In the genomic region with DNA sequence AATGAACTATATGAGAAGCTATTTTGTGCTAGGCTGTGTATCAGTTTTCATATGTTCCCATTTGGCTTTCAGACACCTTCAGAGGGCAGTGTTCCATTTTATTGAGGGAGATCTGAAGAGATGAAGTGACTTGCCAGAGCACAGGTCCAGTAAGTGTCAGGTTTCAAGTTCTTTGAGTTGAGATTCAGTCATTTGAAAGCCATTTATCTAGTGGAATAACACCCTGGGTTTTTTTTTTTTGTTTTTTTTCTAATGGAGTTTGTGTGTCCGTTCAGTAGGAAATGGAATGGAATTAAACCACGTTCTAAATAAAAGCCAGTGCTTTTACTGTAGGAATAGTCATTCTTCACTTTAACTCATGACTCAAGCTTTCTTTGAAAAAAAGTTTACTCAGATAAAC, we compare ENCODE assay signal across 10 cellular contexts.
A peak's percentile ranks its signal among the peaks of the same experiment; 100 is the strongest.
DNase-seq lines count a peak whose midpoint lies in the region; ATAC-seq and TF ChIP-seq lines count a peak whose summit lies in the region.
"Had no signal": no experiment of that assay in that cellular context is flagged by ENCODE, and none has a peak within 500 bp of the region (broad histone marks: within the 10 kb centered on the region; RNA-seq: fewer than 3 reads in every experiment).

No MANE protein-coding gene starts in this region.

- no peak overlapping the region for H4K8ac ChIP-seq in mesendoderm (ENCODE audit: low read depth, low read length)

- no peak overlapping the region for H3K18ac ChIP-seq in mesendoderm (ENCODE audit: low read length)

- no peaks in the 10 kb centered on the region for H4K20me1 ChIP-seq in GM23338 (replicated peaks; ENCODE audit: insufficient read depth)

- H3K9ac ChIP-seq in mesendoderm (ENCODE audit: low read length): no peak overlapping the region

- H3K36me3 ChIP-seq in GM23338 (ENCODE audit: insufficient read depth): no peaks in the 10 kb centered on the region
- no peaks in the 10 kb centered on the region for H3K36me3 ChIP-seq in mesendoderm (ENCODE audit: control insufficient read depth, insufficient read depth, low read length)

- no peak overlapping the region for H3K23ac ChIP-seq in mesendoderm (ENCODE audit: low read length)

- H3K56ac ChIP-seq in mesendoderm (ENCODE audit: low read length): no peak overlapping the region

- no peak overlapping the region for H3K4me3 ChIP-seq in GM23338
- H3K4me3 ChIP-seq in mesendoderm (ENCODE audit: low read length): no peak overlapping the region

- ATAC-seq in GM23338: no peak; the same call in 2 of the 3 replicates
- no peak for ATAC-seq in GM21515 (IDR thresholded peaks at IDR 0.05; ENCODE audit: unreplicated experiment)

- H3F3A ChIP-seq in GM23338 (replicated peaks; ENCODE audit: low read depth): no peaks in the 10 kb centered on the region

- H2AFZ ChIP-seq in GM23338: no peak overlapping the region

- H2BK5ac ChIP-seq in mesendoderm (ENCODE audit: low read length): no peak overlapping the region

- no peak overlapping the region for H2AK5ac ChIP-seq in mesendoderm (ENCODE audit: low read length)

- intact Hi-C loops in activated T-helper 1 cell treated with anti-CD3 and anti-CD28 coated beads, Interleukin-12 subunit alpha, Interleukin-12 subunit beta, Interleukin-2, Interleukin-4 antibody, amounts not matched to agents 30 ng/mL and 10 ng/mL and 1 ng/mL, durations not matched to agents 14 hours and 24 hours and 36 hours (cut with micrococcal nuclease): no loop called here

- peaks cover 11% of the 10 kb centered on the region; the same call in 1 of the 2 replicates for H3K9me2 ChIP-seq in GM23338 (ENCODE audit: insufficient read depth)

- peak in 1 of 2 experiments; percentile 40; a peak in 2 of 4 replicates for TF ChIP-seq CTCF in GM23338 (conservative IDR thresholded peaks at IDR 0.05; ENCODE audit: low read depth in 2 of 2)
- TF ChIP-seq CTCF in chondrocyte (IDR thresholded peaks at IDR 0.05): peak; percentile 52

- no CpG with 5 or more reads among the region's 2 CpGs for WGBS in mesendoderm (ENCODE audit: extremely low coverage, insufficient coverage, low lambda C conversion rate)

- H3K79me2 ChIP-seq in GM23338 (replicated peaks; ENCODE audit: insufficient read depth): no peaks in the 10 kb centered on the region
- H3K79me2 ChIP-seq in mesendoderm (ENCODE audit: control insufficient read depth, insufficient read depth, low read length): no peaks in the 10 kb centered on the region

- no peak overlapping the region for H3K27ac Mint-ChIP-seq in GM23338
- no peak overlapping the region for H3K27ac Mint-ChIP-seq in chondrocyte (ENCODE audit: unreplicated experiment)
- no peak overlapping the region for H3K27ac Mint-ChIP-seq in activated T-helper 1 cell treated with anti-CD3 and anti-CD28 coated beads, Interleukin-12 subunit alpha, Interleukin-12 subunit beta, Interleukin-2, Interleukin-4 antibody, amounts not matched to agents 30 ng/mL and 10 ng/mL and 1 ng/mL, durations not matched to agents 14 hours and 24 hours and 36 hours

- H2BK15ac ChIP-seq in mesendoderm (replicated peaks; ENCODE audit: low read depth): no peak overlapping the region

- H3K4me1 Mint-ChIP-seq in GM23338 (peaks cover 3% of the 10 kb centered on the region), chondrocyte (ENCODE audit: low read depth) (peaks cover 16% of the 10 kb centered on the region)
- H3K4me1 Mint-ChIP-seq in activated T-helper 1 cell treated with anti-CD3 and anti-CD28 coated beads, Interleukin-12 subunit alpha, Interleukin-12 subunit beta, Interleukin-2, Interleukin-4 antibody, amounts not matched to agents 30 ng/mL and 10 ng/mL and 1 ng/mL, durations not matched to agents 14 hours and 24 hours and 36 hours (ENCODE audit: low read depth): no peaks in the 10 kb centered on the region

- H4K5ac ChIP-seq in mesendoderm (ENCODE audit: low read length): no peak overlapping the region

- H3K9me3 Mint-ChIP-seq in GM23338 (no peaks in the 10 kb centered on the region), chondrocyte (ENCODE audit: low read depth) (no peaks in the 10 kb centered on the region)
- no peaks in the 10 kb centered on the region for H3K9me3 Mint-ChIP-seq in activated T-helper 1 cell treated with anti-CD3 and anti-CD28 coated beads, Interleukin-12 subunit alpha, Interleukin-12 subunit beta, Interleukin-2, Interleukin-4 antibody, amounts not matched to agents 30 ng/mL and 10 ng/mL and 1 ng/mL, durations not matched to agents 14 hours and 24 hours and 36 hours

- H3K36me3 Mint-ChIP-seq in GM23338 (ENCODE audit: low read depth): no peaks in the 10 kb centered on the region
- no peaks in the 10 kb centered on the region for H3K36me3 Mint-ChIP-seq in chondrocyte (ENCODE audit: low read depth)
- no peaks in the 10 kb centered on the region for H3K36me3 Mint-ChIP-seq in activated T-helper 1 cell treated with anti-CD3 and anti-CD28 coated beads, Interleukin-12 subunit alpha, Interleukin-12 subunit beta, Interleukin-2, Interleukin-4 antibody, amounts not matched to agents 30 ng/mL and 10 ng/mL and 1 ng/mL, durations not matched to agents 14 hours and 24 hours and 36 hours (ENCODE audit: low read depth)

- no peak overlapping the region for H3K4ac ChIP-seq in mesendoderm (ENCODE audit: low read depth, low read length)

- H3K4me3 Mint-ChIP-seq in GM23338 (no peak overlapping the region), chondrocyte (ENCODE audit: unreplicated experiment) (no peak overlapping the region)
- no peak overlapping the region for H3K4me3 Mint-ChIP-seq in activated T-helper 1 cell treated with anti-CD3 and anti-CD28 coated beads, Interleukin-12 subunit alpha, Interleukin-12 subunit beta, Interleukin-2, Interleukin-4 antibody, amounts not matched to agents 30 ng/mL and 10 ng/mL and 1 ng/mL, durations not matched to agents 14 hours and 24 hours and 36 hours

- DNase-seq in GM23338 (ENCODE audit: low spot score) (peak; percentile 34), NCI-H2196 treated with DMSO at 0.1 percent for 48 hours (lab: John Stamatoyannopoulos, UW; ENCODE audit: unreplicated experiment) (peak; percentile 77), chondrocyte (ENCODE audit: low spot score) (no peak), pons (ENCODE audit: low spot score) (peak; percentile 15), mesendoderm (no peak)
- no peak for DNase-seq in activated T-helper 1 cell treated with anti-CD3 and anti-CD28 coated beads, Interleukin-12 subunit alpha, Interleukin-12 subunit beta, Interleukin-2, Interleukin-4 antibody, amounts not matched to agents 30 ng/mL and 10 ng/mL and 1 ng/mL, durations not matched to agents 14 hours and 24 hours and 36 hours (ENCODE audit: low spot score)
- no peak for DNase-seq in activated T-cell treated with anti-CD3 and anti-CD28 coated beads, Interleukin-2, amount 50 U/mL, for 1 hour
- DNase-seq: activated gamma-delta T cell, posterior cingulate gyrus had no signal

- H3K27me3 ChIP-seq in GM23338 (ENCODE audit: insufficient read depth) (no peaks in the 10 kb centered on the region), mesendoderm (ENCODE audit: insufficient read depth, low read length, poor library complexity) (no peaks in the 10 kb centered on the region)

- H3K4me2 ChIP-seq in GM23338 (no peak overlapping the region), mesendoderm (ENCODE audit: low read length) (no peak overlapping the region)

- no peaks in the 10 kb centered on the region for H3K27me3 Mint-ChIP-seq in GM23338 (ENCODE audit: insufficient read depth, low read depth, poor library complexity)
- H3K27me3 Mint-ChIP-seq in chondrocyte (ENCODE audit: low read depth): no peaks in the 10 kb centered on the region
- H3K27me3 Mint-ChIP-seq in activated T-helper 1 cell treated with anti-CD3 and anti-CD28 coated beads, Interleukin-12 subunit alpha, Interleukin-12 subunit beta, Interleukin-2, Interleukin-4 antibody, amounts not matched to agents 30 ng/mL and 10 ng/mL and 1 ng/mL, durations not matched to agents 14 hours and 24 hours and 36 hours (ENCODE audit: insufficient read depth): no peaks in the 10 kb centered on the region

- H3K27ac ChIP-seq in GM23338 (ENCODE audit: low read depth) (no peak overlapping the region), mesendoderm (ENCODE audit: low read depth, low read length) (no peak overlapping the region)

- H3K4me1 ChIP-seq in GM23338 (ENCODE audit: insufficient read depth): no peaks in the 10 kb centered on the region
- H3K4me1 ChIP-seq in mesendoderm (ENCODE audit: control insufficient read depth, low read depth, low read length): no peaks in the 10 kb centered on the region

- no peaks in the 10 kb centered on the region for H3K79me1 ChIP-seq in mesendoderm (ENCODE audit: low read length)

- no peak overlapping the region for H2BK120ac ChIP-seq in mesendoderm (ENCODE audit: low read depth, low read length)

TF ChIP-seq in GM23338, 12 proteins besides CTCF, POLR2A, EP300 and RAD21 (continues in another document):
- TF ChIP-seq ZNF114 (CRISPR knock-in tag; IDR thresholded peaks at IDR 0.05) (no peak), EZH2 (IDR thresholded peaks at IDR 0.05; ENCODE audit: low read depth, unreplicated experiment) (no peak), STAT1 (IDR thresholded peaks at IDR 0.05; ENCODE audit: unreplicated experiment) (no peak), JUNB (IDR thresholded peaks at IDR 0.05; ENCODE audit: unreplicated experiment) (no peak), EZH2phosphoT487 (IDR thresholded peaks at IDR 0.05; ENCODE audit: unreplicated experiment) (no peak), POLR2AphosphoS5 (IDR thresholded peaks at IDR 0.05; ENCODE audit: low read depth) (no peak), CREB1 (CRISPR knock-in tag; IDR thresholded peaks at IDR 0.05; ENCODE audit: low read depth) (no peak), ZNF331 (CRISPR knock-in tag; IDR thresholded peaks at IDR 0.05; ENCODE audit: low read depth) (no peak)

Comparison
In these comparisons a context has a peak if more than half of its experiments do, and no peak if none do; other contexts are left out.
1. DNase-seq: peak in GM23338 (single experiment), NCI-H2196 treated with DMSO at 0.1 percent for 48 hours (single experiment) and pons (single experiment); none in chondrocyte (single experiment), mesendoderm (single experiment), activated T-helper 1 cell treated with anti-CD3 and anti-CD28 coated beads, Interleukin-12 subunit alpha, Interleukin-12 subunit beta, Interleukin-2, Interleukin-4 antibody, amounts not matched to agents 30 ng/mL and 10 ng/mL and 1 ng/mL, durations not matched to agents 14 hours and 24 hours and 36 hours (single experiment) and activated T-cell treated with anti-CD3 and anti-CD28 coated beads, Interleukin-2, amount 50 U/mL, for 1 hour (single experiment).